ENCODE assay signal across 8 cellular contexts in the genomic region with DNA sequence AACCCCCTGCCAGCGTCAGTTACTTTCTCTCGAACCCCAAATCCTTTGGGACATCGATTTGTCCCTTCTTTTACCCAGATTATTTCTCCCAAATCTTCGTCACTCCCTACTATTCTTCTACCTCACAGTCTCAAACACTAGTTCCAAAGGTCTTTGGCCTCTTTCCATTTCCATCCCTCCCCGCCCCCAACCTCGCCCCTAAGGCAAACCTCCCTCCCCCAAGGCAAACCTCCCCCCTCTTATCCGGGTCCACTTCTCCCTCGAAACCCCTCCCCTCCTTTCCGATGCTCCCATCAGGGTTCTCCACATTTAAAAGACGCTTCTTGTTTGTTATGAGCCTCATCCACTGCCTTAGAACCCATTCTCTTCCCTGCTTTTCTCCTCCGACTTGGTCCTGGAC. TPM values are rescaled to one million over a fixed set of nuclear protein-coding genes. Genes with fewer than 3 reads are reported as not detected.
DNase-seq lines count a peak whose midpoint lies in the region; ATAC-seq and TF ChIP-seq lines count a peak whose summit lies in the region.

No MANE protein-coding gene starts in this region.

- H3K4me1 ChIP-seq in CD8-positive, alpha-beta T cell (ENCODE audit: insufficient read depth, low read length): peaks cover 43% of the 10 kb centered on the region

- no peaks in the 10 kb centered on the region for H3K9me3 Mint-ChIP-seq in CD8-positive, alpha-beta T cell
- H3K9me3 Mint-ChIP-seq in neural crest cell: no peaks in the 10 kb centered on the region

- CTCF ChIA-PET in CD8-positive, alpha-beta T cell (lab: Charles Lee): no interaction called here
- CTCF ChIA-PET in RWPE1 (lab: Yijun Ruan, JAX): no interaction called here

- H3K36me3 Mint-ChIP-seq in CD8-positive, alpha-beta T cell: peaks cover 56% of the 10 kb centered on the region
- H3K36me3 Mint-ChIP-seq in neural crest cell (ENCODE audit: low read depth): no peaks in the 10 kb centered on the region

- POLR2A ChIA-PET in CD8-positive, alpha-beta T cell (lab: Charles Lee): no interaction called here
- POLR2A ChIA-PET in RWPE1 (lab: Yijun Ruan, JAX; ENCODE audit: low non-redundant PET): no interaction called here

- H3K4me3 Mint-ChIP-seq in CD8-positive, alpha-beta T cell: peak overlapping the region; percentile 99
- peak overlapping the region; percentile 99 for H3K4me3 Mint-ChIP-seq in neural crest cell

- H3K4me3 ChIP-seq in CD8-positive, alpha-beta T cell (ENCODE audit: low read depth, low read length): peak overlapping the region; percentile 87
- peak overlapping the region; percentile 99 for H3K4me3 ChIP-seq in epithelial cell of proximal tubule (ENCODE audit: low read depth, low read length)

- H3K27me3 Mint-ChIP-seq in CD8-positive, alpha-beta T cell (ENCODE audit: low read depth): no peaks in the 10 kb centered on the region
- H3K27me3 Mint-ChIP-seq in neural crest cell (ENCODE audit: low read depth): no peaks in the 10 kb centered on the region

- H3K27me3 ChIP-seq in CD8-positive, alpha-beta T cell (ENCODE audit: insufficient read depth, low read length): no peaks in the 10 kb centered on the region

- intact Hi-C loops in CD8-positive, alpha-beta T cell (cut with DNase I, micrococcal nuclease): loop anchor here (1.0 to 10.0 kb wide), 13 partner anchors 49 to 1303 kb away; partner anchors contain the start of genes CAPN7 (in 2 of the 2), DPH3 (in 2 of the 2), BTD (in 1 of the 2) and CCDC174 (in 1 of the 2)

- peaks cover 64% of the 10 kb centered on the region for H3K4me1 Mint-ChIP-seq in CD8-positive, alpha-beta T cell (ENCODE audit: low read depth)
- H3K4me1 Mint-ChIP-seq in neural crest cell: peaks cover 43% of the 10 kb centered on the region

- peak overlapping the region; percentile 98 for H3K27ac Mint-ChIP-seq in CD8-positive, alpha-beta T cell
- H3K27ac Mint-ChIP-seq in neural crest cell (ENCODE audit: unreplicated experiment): peak overlapping the region; percentile 99

- ATAC-seq in CD8-positive, alpha-beta T cell: no peak
- ATAC-seq in HG03108 (IDR thresholded peaks at IDR 0.05; ENCODE audit: unreplicated experiment): no peak

- H3K36me3 ChIP-seq in CD8-positive, alpha-beta T cell (ENCODE audit: insufficient read depth, low read length): peaks cover 5% of the 10 kb centered on the region

- H3K27ac ChIP-seq in CD8-positive, alpha-beta T cell (ENCODE audit: low read depth, low read length): peak overlapping the region; percentile 81
- H3K27ac ChIP-seq in RWPE1: peak overlapping the region; percentile 77

- H3K9me3 ChIP-seq in CD8-positive, alpha-beta T cell (ENCODE audit: low read length): no peaks in the 10 kb centered on the region

- no peak for TF ChIP-seq CTCF in CD8-positive, alpha-beta T cell (IDR thresholded peaks at IDR 0.05)
- TF ChIP-seq CTCF in RWPE1 (conservative IDR thresholded peaks at IDR 0.05; ENCODE audit: low read depth): no peak
- TF ChIP-seq CTCF in epithelial cell of proximal tubule (conservative IDR thresholded peaks at IDR 0.05; ENCODE audit: low read depth, low read length): no peak
- TF ChIP-seq CTCF in neural crest cell (conservative IDR thresholded peaks at IDR 0.05): no peak

- no peak for DNase-seq in CD8-positive, alpha-beta T cell
- no peak for DNase-seq in RWPE1 (ENCODE audit: low spot score)
- no peak for DNase-seq in epithelial cell of proximal tubule (ENCODE audit: low read depth)
- DNase-seq in neural crest cell (ENCODE audit: low read depth, low spot score): no peak
- DNase-seq in COLO829 (ENCODE audit: low spot score): no peak
- no peak for DNase-seq in DMS 273 treated with DMSO at 0.1 percent for 48 hours (lab: John Stamatoyannopoulos, UW)
- no peak for DNase-seq in GM19240 (ENCODE audit: insufficient read length, low spot score)

RNA-seq across cellular contexts. Expression of gene EAF1, which starts 0.6 kb away (rescaled TPM):
- 10 to 100 TPM; 33.7 to 36.0 TPM for total RNA-seq in CD8-positive, alpha-beta T cell
- total RNA-seq in epithelial cell of proximal tubule (16.3 and 19.1 TPM in 2 replicates), neural crest cell (24.9 and 26.3 TPM in 2 replicates)

RNA-seq across cellular contexts. Expression of gene METTL6, which starts 0.6 kb away (rescaled TPM):
- total RNA-seq in CD8-positive, alpha-beta T cell: 1 to 10 TPM; 4.1 to 4.9 TPM
- total RNA-seq in epithelial cell of proximal tubule (13.0 and 17.7 TPM in 2 replicates), neural crest cell (27.3 and 28.2 TPM in 2 replicates)
